Comparison of ENCODE assay signal across 35 cellular contexts in genomic region chr6:155398221-155398620, GRCh38. TPM values are rescaled to one million over a fixed set of nuclear protein-coding genes. Genes with fewer than 3 reads are reported as not detected.
"Had no signal": no experiment of that assay in that cellular context is flagged by ENCODE, and none has a peak within 500 bp of the region (broad histone marks: within the 10 kb centered on the region; RNA-seq: fewer than 3 reads in every experiment).

No MANE protein-coding gene starts in this region.

- H3K27me3 ChIP-seq: neural progenitor cell, ovary, spleen, suprapubic skin, testis, tibial artery, transverse colon, upper lobe of right lung, uterus had no signal

- H3K27ac ChIP-seq: neural progenitor cell, ovary, parathyroid adenoma, psoas muscle, skin epidermis, spleen, suprapubic skin, testis, tibial artery, transverse colon, upper lobe of right lung, uterus had no signal

- H3K36me3 ChIP-seq: neural progenitor cell, ovary, spleen, suprapubic skin, tibial artery, transverse colon, upper lobe of right lung, uterus had no signal

- H3K4me1 Mint-ChIP-seq: naive B cell; natural killer cell; stimulated activated memory B cell treated with anti-CD40 and anti-IgM and Interleukin-4, amounts not matched to agents 10 μg/mL and 1 μg/mL and 100 μg/mL, for 72 hours; stimulated activated naive CD8-positive, alpha-beta T cell treated with anti-CD3 and anti-CD28 coated beads, Interleukin-15, amount 100 ng/mL, for 72 hours had no signal

- H2AFZ ChIP-seq: neural progenitor cell, parathyroid adenoma had no signal

- H3K4me3 ChIP-seq: neural progenitor cell, ovary, psoas muscle, skin epidermis, smooth muscle cell, spleen, suprapubic skin, testis, tibial artery, transverse colon, upper lobe of right lung, uterus had no signal

- H3K9me3 ChIP-seq: ovary, psoas muscle, spleen, suprapubic skin, testis, tibial artery, transverse colon, upper lobe of right lung, uterus had no signal

- H3K4me1 ChIP-seq: parathyroid adenoma, psoas muscle, spleen, suprapubic skin, testis, tibial artery, transverse colon, upper lobe of right lung, uterus had no signal

- H3K27ac Mint-ChIP-seq: naive B cell; natural killer cell; nephron; neural progenitor cell; progenitor cell of endocrine pancreas; stimulated activated memory B cell treated with anti-CD40 and anti-IgM and Interleukin-4, amounts not matched to agents 10 μg/mL and 1 μg/mL and 100 μg/mL, for 72 hours; stimulated activated naive CD8-positive, alpha-beta T cell treated with anti-CD3 and anti-CD28 coated beads, Interleukin-15, amount 100 ng/mL, for 72 hours; type B pancreatic cell had no signal

- ATAC-seq: natural killer cell; psoas muscle; right cardiac atrium; sciatic nerve; stimulated activated memory B cell treated with anti-CD40 and anti-IgM and Interleukin-4, amounts not matched to agents 10 μg/mL and 1 μg/mL and 100 μg/mL, for 72 hours; stimulated activated naive CD8-positive, alpha-beta T cell treated with anti-CD3 and anti-CD28 coated beads, Interleukin-15, amount 100 ng/mL, for 72 hours; stimulated activated naive CD8-positive, alpha-beta T cell treated with anti-CD3 and anti-CD28 coated beads, Interleukin-15, Interleukin-2, amounts not matched to agents 100 U/mL and 50 U/mL, for 24 hours; upper lobe of right lung had no signal

- H3K36me3 Mint-ChIP-seq: naive B cell; natural killer cell; neural progenitor cell; stimulated activated memory B cell treated with anti-CD40 and anti-IgM and Interleukin-4, amounts not matched to agents 10 μg/mL and 1 μg/mL and 100 μg/mL, for 72 hours; type B pancreatic cell had no signal

- H3K27me3 Mint-ChIP-seq: naive B cell; progenitor cell of endocrine pancreas; stimulated activated naive CD8-positive, alpha-beta T cell treated with anti-CD3 and anti-CD28 coated beads, Interleukin-15, amount 100 ng/mL, for 72 hours; type B pancreatic cell had no signal

- H3K9me3 Mint-ChIP-seq: naive B cell; natural killer cell; nephron; neural progenitor cell; stimulated activated memory B cell treated with anti-CD40 and anti-IgM and Interleukin-4, amounts not matched to agents 10 μg/mL and 1 μg/mL and 100 μg/mL, for 72 hours; stimulated activated naive CD8-positive, alpha-beta T cell treated with anti-CD3 and anti-CD28 coated beads, Interleukin-15, amount 100 ng/mL, for 72 hours; type B pancreatic cell had no signal

- DNase-seq: naive B cell; natural killer cell; occipital lobe; ovary; posterior cingulate gyrus; psoas muscle; right cardiac atrium; spleen; stimulated activated CD4-positive, alpha-beta T cell treated with anti-CD3 and anti-CD28 coated beads, Interleukin-12 subunit alpha, Interleukin-12 subunit beta, amount 100 ng/mL, for 4 hours; stimulated activated CD4-positive, alpha-beta T cell treated with anti-CD3 and anti-CD28 coated beads, Interleukin-1b, Interleukin-23, amount 100 ng/mL, for 48 hours; stimulated activated CD4-positive, alpha-beta T cell treated with anti-CD3 and anti-CD28 coated beads, Interleukin-4, amount 100 ng/mL, for 1 hour; stimulated activated CD4-positive, alpha-beta T cell treated with anti-CD3 and anti-CD28 coated beads, Interleukin-4, amount 100 ng/mL, for 4 hours; stimulated activated CD8-positive, alpha-beta memory T cell treated with anti-CD3 and anti-CD28 coated beads, Interleukin-4, amount 100 ng/mL, for 48 hours; stimulated activated naive CD8-positive, alpha-beta T cell treated with anti-CD3 and anti-CD28 coated beads, Interleukin-15, amount 100 ng/mL, for 72 hours; stimulated activated naive CD8-positive, alpha-beta T cell treated with anti-CD3 and anti-CD28 coated beads, Interleukin-15, Interleukin-2, amounts not matched to agents 100 U/mL and 50 U/mL, for 24 hours; substantia nigra; testis; tibial artery; transverse colon; upper lobe of right lung; uterus had no signal

- H3K4me3 Mint-ChIP-seq: naive B cell; natural killer cell; nephron; neural progenitor cell; stimulated activated memory B cell treated with anti-CD40 and anti-IgM and Interleukin-4, amounts not matched to agents 10 μg/mL and 1 μg/mL and 100 μg/mL, for 72 hours; stimulated activated naive CD8-positive, alpha-beta T cell treated with anti-CD3 and anti-CD28 coated beads, Interleukin-15, amount 100 ng/mL, for 72 hours; type B pancreatic cell had no signal

- H3K4me2 ChIP-seq: neural progenitor cell, smooth muscle cell had no signal

- H3K9ac ChIP-seq: neural progenitor cell, parathyroid adenoma had no signal

RNA-seq across cellular contexts. Expression of gene NOX3, which starts 57.4 kb away (rescaled TPM):
- total RNA-seq: natural killer cell, occipital lobe, osteoblast, ovary, progenitor cell of endocrine pancreas, psoas muscle, renal cortical epithelial cell, right cardiac atrium, sciatic nerve, smooth muscle cell, spleen, suprapubic skin, testis, transverse colon, upper lobe of right lung, urinary bladder, uterus had no signal
- polyA plus RNA-seq: ovary, psoas muscle, right cardiac atrium, smooth muscle cell, thymus, urinary bladder had no signal
